Comparison of ENCODE assay signal across 1 cellular context in the genomic region with DNA sequence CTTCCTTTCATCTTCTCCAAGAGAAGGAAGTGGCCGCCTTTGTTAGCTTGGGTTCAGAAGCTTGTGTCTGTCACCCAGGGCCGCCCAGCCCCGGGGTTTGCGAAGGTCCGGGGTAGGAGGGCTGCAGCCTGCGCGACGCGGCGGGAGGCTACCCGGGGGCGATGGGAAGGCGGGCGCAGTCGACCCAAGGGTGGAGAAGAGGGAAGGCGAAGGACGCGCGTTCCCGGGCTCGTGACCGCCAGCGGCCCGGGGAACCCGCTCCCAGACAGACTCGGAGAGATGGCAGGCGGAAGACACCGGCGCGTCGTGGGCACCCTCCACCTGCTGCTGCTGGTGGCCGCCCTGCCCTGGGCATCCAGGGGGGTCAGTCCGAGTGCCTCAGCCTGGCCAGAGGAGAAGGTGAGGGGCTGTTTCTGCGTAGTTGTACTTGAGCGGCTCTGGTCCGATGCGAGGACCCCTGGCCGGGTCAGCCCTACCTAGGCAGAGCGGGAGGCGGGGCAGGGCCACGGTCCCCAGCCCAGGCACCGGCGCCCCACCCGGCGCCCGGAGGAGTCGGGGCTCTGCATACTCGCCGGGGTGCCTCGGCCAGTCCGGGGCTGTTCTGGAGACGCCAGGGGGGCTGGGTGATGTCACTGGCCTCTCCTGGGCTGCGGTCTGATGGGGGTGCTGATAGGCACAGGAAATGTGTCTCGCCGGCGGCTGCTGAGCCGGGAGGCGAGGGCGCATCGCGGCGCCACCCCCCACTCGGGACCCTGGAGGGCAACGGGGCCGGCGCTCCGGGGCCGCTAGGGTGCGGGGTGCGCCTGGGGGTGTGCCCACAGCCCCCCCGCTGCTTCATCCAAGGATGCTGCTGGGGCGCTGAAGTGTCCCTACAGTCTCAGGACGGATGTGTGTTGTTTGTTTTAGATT.
TF ChIP-seq lines count a peak whose summit lies in the region.

A gene (plus strand): TSS at position 178 of the 909 bp plus-strand sequence. CDS start 102 bp downstream, at position 280.

TF ChIP-seq in HepG2, 621 proteins besides CTCF, POLR2A, EP300 and RAD21 (continued from another document and continues in another):
- TF ChIP-seq, protein P1, sequence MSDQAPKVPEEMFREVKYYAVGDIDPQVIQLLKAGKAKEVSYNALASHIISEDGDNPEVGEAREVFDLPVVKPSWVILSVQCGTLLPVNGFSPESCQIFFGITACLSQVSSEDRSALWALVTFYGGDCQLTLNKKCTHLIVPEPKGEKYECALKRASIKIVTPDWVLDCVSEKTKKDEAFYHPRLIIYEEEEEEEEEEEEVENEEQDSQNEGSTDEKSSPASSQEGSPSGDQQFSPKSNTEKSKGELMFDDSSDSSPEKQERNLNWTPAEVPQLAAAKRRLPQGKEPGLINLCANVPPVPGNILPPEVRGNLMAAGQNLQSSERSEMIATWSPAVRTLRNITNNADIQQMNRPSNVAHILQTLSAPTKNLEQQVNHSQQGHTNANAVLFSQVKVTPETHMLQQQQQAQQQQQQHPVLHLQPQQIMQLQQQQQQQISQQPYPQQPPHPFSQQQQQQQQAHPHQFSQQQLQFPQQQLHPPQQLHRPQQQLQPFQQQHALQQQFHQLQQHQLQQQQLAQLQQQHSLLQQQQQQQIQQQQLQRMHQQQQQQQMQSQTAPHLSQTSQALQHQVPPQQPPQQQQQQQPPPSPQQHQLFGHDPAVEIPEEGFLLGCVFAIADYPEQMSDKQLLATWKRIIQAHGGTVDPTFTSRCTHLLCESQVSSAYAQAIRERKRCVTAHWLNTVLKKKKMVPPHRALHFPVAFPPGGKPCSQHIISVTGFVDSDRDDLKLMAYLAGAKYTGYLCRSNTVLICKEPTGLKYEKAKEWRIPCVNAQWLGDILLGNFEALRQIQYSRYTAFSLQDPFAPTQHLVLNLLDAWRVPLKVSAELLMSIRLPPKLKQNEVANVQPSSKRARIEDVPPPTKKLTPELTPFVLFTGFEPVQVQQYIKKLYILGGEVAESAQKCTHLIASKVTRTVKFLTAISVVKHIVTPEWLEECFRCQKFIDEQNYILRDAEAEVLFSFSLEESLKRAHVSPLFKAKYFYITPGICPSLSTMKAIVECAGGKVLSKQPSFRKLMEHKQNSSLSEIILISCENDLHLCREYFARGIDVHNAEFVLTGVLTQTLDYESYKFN (CRISPR knock-in tag; conservative IDR thresholded peaks at IDR 0.05): no peak
- TF ChIP-seq ZNF761 (CRISPR knock-in tag; conservative IDR thresholded peaks at IDR 0.05) (no peak), ATRX (CRISPR knock-in tag; IDR thresholded peaks at IDR 0.05; ENCODE audit: borderline replicate concordance) (no peak), GPN1 (CRISPR knock-in tag; IDR thresholded peaks at IDR 0.05; ENCODE audit: borderline replicate concordance) (no peak), MTF1 (CRISPR knock-in tag; IDR thresholded peaks at IDR 0.05) (no peak), TSC22D2 (CRISPR knock-in tag; IDR thresholded peaks at IDR 0.05; ENCODE audit: borderline replicate concordance) (no peak), RAD51 (IDR thresholded peaks at IDR 0.05; ENCODE audit: borderline replicate concordance) (no peak), ZNF558 (CRISPR knock-in tag; IDR thresholded peaks at IDR 0.05; ENCODE audit: borderline replicate concordance) (no peak), RBM39 (IDR thresholded peaks at IDR 0.05; ENCODE audit: low read depth, low read length, poor library complexity, severe bottlenecking) (no peak), SAFB2 (CRISPR knock-in tag; IDR thresholded peaks at IDR 0.05; ENCODE audit: borderline replicate concordance, low read depth) (no peak), HES4 (CRISPR knock-in tag; IDR thresholded peaks at IDR 0.05; ENCODE audit: borderline replicate concordance) (no peak), CREB1 (IDR thresholded peaks at IDR 0.05) (no peak), CREB1 (CRISPR knock-in tag; IDR thresholded peaks at IDR 0.05) (no peak), CCAR2 (optimal IDR thresholded peaks at IDR 0.05; ENCODE audit: low read depth, low read length) (no peak), TOPORS (CRISPR knock-in tag; IDR thresholded peaks at IDR 0.05) (no peak), GATAD1 (CRISPR knock-in tag; IDR thresholded peaks at IDR 0.05) (no peak), ZNF354B (CRISPR knock-in tag; IDR thresholded peaks at IDR 0.05) (no peak), POLR2AphosphoS2 (IDR thresholded peaks at IDR 0.05; ENCODE audit: low read depth, low read length) (no peak), ZFX (CRISPR knock-in tag; IDR thresholded peaks at IDR 0.05; ENCODE audit: low read depth) (no peak), MEF2D (CRISPR knock-in tag; IDR thresholded peaks at IDR 0.05) (no peak), NFATC3 (CRISPR knock-in tag; IDR thresholded peaks at IDR 0.05) (no peak), MED8 (CRISPR knock-in tag; IDR thresholded peaks at IDR 0.05; ENCODE audit: insufficient replicate concordance) (no peak), DPF2 (CRISPR knock-in tag; IDR thresholded peaks at IDR 0.05; ENCODE audit: borderline replicate concordance, low read depth) (no peak), TCF7 (IDR thresholded peaks at IDR 0.05; ENCODE audit: low read depth) (no peak), TMF1 (CRISPR knock-in tag; IDR thresholded peaks at IDR 0.05; ENCODE audit: low read depth) (no peak), ZNF3 (CRISPR knock-in tag; IDR thresholded peaks at IDR 0.05) (no peak), ZNF10 (CRISPR knock-in tag; IDR thresholded peaks at IDR 0.05; ENCODE audit: borderline replicate concordance, low read depth) (no peak), ZNF547 (CRISPR knock-in tag; IDR thresholded peaks at IDR 0.05) (0 out of 2 replicates have a peak, but pooled peaks have one; percentile 35)
- TF ChIP-seq, protein P2, sequence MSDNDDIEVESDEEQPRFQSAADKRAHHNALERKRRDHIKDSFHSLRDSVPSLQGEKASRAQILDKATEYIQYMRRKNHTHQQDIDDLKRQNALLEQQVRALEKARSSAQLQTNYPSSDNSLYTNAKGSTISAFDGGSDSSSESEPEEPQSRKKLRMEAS (IDR thresholded peaks at IDR 0.05): no peak
- TF ChIP-seq, protein P3, sequence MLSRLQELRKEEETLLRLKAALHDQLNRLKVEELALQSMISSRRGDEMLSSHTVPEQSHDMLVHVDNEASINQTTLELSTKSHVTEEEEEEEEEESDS (CRISPR knock-in tag; IDR thresholded peaks at IDR 0.05; ENCODE audit: borderline replicate concordance): no peak
- TF ChIP-seq, protein P4, sequence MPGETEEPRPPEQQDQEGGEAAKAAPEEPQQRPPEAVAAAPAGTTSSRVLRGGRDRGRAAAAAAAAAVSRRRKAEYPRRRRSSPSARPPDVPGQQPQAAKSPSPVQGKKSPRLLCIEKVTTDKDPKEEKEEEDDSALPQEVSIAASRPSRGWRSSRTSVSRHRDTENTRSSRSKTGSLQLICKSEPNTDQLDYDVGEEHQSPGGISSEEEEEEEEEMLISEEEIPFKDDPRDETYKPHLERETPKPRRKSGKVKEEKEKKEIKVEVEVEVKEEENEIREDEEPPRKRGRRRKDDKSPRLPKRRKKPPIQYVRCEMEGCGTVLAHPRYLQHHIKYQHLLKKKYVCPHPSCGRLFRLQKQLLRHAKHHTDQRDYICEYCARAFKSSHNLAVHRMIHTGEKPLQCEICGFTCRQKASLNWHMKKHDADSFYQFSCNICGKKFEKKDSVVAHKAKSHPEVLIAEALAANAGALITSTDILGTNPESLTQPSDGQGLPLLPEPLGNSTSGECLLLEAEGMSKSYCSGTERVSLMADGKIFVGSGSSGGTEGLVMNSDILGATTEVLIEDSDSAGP (CRISPR knock-in tag; IDR thresholded peaks at IDR 0.05; ENCODE audit: borderline replicate concordance): peak; percentile 64; the same call in 1 of the 2 replicates
- TF ChIP-seq, protein P5, sequence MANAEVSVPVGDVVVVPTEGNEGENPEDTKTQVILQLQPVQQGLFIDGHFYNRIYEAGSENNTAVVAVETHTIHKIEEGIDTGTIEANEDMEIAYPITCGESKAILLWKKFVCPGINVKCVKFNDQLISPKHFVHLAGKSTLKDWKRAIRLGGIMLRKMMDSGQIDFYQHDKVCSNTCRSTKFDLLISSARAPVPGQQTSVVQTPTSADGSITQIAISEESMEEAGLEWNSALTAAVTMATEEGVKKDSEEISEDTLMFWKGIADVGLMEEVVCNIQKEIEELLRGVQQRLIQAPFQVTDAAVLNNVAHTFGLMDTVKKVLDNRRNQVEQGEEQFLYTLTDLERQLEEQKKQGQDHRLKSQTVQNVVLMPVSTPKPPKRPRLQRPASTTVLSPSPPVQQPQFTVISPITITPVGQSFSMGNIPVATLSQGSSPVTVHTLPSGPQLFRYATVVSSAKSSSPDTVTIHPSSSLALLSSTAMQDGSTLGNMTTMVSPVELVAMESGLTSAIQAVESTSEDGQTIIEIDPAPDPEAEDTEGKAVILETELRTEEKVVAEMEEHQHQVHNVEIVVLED (CRISPR knock-in tag; IDR thresholded peaks at IDR 0.05; ENCODE audit: borderline replicate concordance): no peak
- TF ChIP-seq, protein P6, sequence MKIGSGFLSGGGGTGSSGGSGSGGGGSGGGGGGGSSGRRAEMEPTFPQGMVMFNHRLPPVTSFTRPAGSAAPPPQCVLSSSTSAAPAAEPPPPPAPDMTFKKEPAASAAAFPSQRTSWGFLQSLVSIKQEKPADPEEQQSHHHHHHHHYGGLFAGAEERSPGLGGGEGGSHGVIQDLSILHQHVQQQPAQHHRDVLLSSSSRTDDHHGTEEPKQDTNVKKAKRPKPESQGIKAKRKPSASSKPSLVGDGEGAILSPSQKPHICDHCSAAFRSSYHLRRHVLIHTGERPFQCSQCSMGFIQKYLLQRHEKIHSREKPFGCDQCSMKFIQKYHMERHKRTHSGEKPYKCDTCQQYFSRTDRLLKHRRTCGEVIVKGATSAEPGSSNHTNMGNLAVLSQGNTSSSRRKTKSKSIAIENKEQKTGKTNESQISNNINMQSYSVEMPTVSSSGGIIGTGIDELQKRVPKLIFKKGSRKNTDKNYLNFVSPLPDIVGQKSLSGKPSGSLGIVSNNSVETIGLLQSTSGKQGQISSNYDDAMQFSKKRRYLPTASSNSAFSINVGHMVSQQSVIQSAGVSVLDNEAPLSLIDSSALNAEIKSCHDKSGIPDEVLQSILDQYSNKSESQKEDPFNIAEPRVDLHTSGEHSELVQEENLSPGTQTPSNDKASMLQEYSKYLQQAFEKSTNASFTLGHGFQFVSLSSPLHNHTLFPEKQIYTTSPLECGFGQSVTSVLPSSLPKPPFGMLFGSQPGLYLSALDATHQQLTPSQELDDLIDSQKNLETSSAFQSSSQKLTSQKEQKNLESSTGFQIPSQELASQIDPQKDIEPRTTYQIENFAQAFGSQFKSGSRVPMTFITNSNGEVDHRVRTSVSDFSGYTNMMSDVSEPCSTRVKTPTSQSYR (CRISPR knock-in tag; IDR thresholded peaks at IDR 0.05; ENCODE audit: borderline replicate concordance): no peak
- TF ChIP-seq, protein P7, sequence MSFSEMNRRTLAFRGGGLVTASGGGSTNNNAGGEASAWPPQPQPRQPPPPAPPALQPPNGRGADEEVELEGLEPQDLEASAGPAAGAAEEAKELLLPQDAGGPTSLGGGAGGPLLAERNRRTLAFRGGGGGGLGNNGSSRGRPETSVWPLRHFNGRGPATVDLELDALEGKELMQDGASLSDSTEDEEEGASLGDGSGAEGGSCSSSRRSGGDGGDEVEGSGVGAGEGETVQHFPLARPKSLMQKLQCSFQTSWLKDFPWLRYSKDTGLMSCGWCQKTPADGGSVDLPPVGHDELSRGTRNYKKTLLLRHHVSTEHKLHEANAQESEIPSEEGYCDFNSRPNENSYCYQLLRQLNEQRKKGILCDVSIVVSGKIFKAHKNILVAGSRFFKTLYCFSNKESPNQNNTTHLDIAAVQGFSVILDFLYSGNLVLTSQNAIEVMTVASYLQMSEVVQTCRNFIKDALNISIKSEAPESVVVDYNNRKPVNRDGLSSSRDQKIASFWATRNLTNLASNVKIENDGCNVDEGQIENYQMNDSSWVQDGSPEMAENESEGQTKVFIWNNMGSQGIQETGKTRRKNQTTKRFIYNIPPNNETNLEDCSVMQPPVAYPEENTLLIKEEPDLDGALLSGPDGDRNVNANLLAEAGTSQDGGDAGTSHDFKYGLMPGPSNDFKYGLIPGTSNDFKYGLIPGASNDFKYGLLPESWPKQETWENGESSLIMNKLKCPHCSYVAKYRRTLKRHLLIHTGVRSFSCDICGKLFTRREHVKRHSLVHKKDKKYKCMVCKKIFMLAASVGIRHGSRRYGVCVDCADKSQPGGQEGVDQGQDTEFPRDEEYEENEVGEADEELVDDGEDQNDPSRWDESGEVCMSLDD (CRISPR knock-in tag; IDR thresholded peaks at IDR 0.05; ENCODE audit: borderline replicate concordance): 0 out of 2 replicates have a peak, but pooled peaks have one; percentile 26
- TF ChIP-seq, protein P8, sequence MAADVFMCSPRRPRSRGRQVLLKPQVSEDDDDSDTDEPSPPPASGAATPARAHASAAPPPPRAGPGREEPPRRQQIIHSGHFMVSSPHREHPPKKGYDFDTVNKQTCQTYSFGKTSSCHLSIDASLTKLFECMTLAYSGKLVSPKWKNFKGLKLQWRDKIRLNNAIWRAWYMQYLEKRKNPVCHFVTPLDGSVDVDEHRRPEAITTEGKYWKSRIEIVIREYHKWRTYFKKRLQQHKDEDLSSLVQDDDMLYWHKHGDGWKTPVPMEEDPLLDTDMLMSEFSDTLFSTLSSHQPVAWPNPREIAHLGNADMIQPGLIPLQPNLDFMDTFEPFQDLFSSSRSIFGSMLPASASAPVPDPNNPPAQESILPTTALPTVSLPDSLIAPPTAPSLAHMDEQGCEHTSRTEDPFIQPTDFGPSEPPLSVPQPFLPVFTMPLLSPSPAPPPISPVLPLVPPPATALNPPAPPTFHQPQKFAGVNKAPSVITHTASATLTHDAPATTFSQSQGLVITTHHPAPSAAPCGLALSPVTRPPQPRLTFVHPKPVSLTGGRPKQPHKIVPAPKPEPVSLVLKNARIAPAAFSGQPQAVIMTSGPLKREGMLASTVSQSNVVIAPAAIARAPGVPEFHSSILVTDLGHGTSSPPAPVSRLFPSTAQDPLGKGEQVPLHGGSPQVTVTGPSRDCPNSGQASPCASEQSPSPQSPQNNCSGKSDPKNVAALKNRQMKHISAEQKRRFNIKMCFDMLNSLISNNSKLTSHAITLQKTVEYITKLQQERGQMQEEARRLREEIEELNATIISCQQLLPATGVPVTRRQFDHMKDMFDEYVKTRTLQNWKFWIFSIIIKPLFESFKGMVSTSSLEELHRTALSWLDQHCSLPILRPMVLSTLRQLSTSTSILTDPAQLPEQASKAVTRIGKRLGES (CRISPR knock-in tag; IDR thresholded peaks at IDR 0.05; ENCODE audit: borderline replicate concordance): no peak
- TF ChIP-seq, protein P9, sequence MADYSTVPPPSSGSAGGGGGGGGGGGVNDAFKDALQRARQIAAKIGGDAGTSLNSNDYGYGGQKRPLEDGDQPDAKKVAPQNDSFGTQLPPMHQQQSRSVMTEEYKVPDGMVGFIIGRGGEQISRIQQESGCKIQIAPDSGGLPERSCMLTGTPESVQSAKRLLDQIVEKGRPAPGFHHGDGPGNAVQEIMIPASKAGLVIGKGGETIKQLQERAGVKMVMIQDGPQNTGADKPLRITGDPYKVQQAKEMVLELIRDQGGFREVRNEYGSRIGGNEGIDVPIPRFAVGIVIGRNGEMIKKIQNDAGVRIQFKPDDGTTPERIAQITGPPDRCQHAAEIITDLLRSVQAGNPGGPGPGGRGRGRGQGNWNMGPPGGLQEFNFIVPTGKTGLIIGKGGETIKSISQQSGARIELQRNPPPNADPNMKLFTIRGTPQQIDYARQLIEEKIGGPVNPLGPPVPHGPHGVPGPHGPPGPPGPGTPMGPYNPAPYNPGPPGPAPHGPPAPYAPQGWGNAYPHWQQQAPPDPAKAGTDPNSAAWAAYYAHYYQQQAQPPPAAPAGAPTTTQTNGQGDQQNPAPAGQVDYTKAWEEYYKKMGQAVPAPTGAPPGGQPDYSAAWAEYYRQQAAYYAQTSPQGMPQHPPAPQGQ (CRISPR knock-in tag; IDR thresholded peaks at IDR 0.05; ENCODE audit: borderline replicate concordance): no peak
- TF ChIP-seq, protein P10, sequence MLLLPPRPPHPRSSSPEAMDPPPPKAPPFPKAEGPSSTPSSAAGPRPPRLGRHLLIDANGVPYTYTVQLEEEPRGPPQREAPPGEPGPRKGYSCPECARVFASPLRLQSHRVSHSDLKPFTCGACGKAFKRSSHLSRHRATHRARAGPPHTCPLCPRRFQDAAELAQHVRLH (CRISPR knock-in tag; IDR thresholded peaks at IDR 0.05; ENCODE audit: borderline replicate concordance, low read depth): no peak
